Comparison of ENCODE assay signal across 1 cellular context in genomic region chr5:10353241-10354047, GRCh38.
TF ChIP-seq lines count a peak whose summit lies in the region.

TSS of gene MARCHF6 (plus strand) at chr5:10353695. CDS start at chr5:10353899, 204 bp downstream.

TF ChIP-seq in GM12878, 131 proteins besides CTCF, POLR2A, EP300 and RAD21 (continued from another document and continues in another):
- TF ChIP-seq CUX1 (IDR thresholded peaks at IDR 0.05; ENCODE audit: insufficient replicate concordance, low read depth, low read length): no peak
- TF ChIP-seq ZNF622 (IDR thresholded peaks at IDR 0.05): no peak
- TF ChIP-seq JUND (IDR thresholded peaks at IDR 0.05; ENCODE audit: low read depth, low read length): 0 out of 2 replicates have a peak, but pooled peaks have one; percentile 17
- no peak for TF ChIP-seq SIX5 (IDR thresholded peaks at IDR 0.05; ENCODE audit: low read depth, low read length, severe bottlenecking)
- peak; percentile 83; the same call in 1 of the 2 replicates for TF ChIP-seq CHD2 (IDR thresholded peaks at IDR 0.05; ENCODE audit: borderline replicate concordance, low read depth, low read length)
- TF ChIP-seq USF1 (IDR thresholded peaks at IDR 0.05; ENCODE audit: borderline replicate concordance, extremely low read length, insufficient read depth, low read depth, low read length): no peak
- no peak for TF ChIP-seq BCL11A (IDR thresholded peaks at IDR 0.05; ENCODE audit: low read depth, low read length)
- TF ChIP-seq USF2 (IDR thresholded peaks at IDR 0.05; ENCODE audit: borderline replicate concordance, low read depth, low read length): no peak
- TF ChIP-seq E2F4 (IDR thresholded peaks at IDR 0.05; ENCODE audit: low read depth, low read length): no peak
- TF ChIP-seq EGR1 (IDR thresholded peaks at IDR 0.05; ENCODE audit: borderline replicate concordance in 1 of 2, low read depth in 2 of 2, low read length in 2 of 2): peak in 1 of 2 experiments; percentile 26; a peak in 1 of 3 replicates
- peak; percentile 36; the same call in 1 of the 2 replicates for TF ChIP-seq TARDBP (IDR thresholded peaks at IDR 0.05; ENCODE audit: borderline replicate concordance)
- TF ChIP-seq RB1 (IDR thresholded peaks at IDR 0.05; ENCODE audit: borderline replicate concordance): 0 out of 2 replicates have a peak, but pooled peaks have one; percentile 47
- no peak for TF ChIP-seq TCF7 (IDR thresholded peaks at IDR 0.05; ENCODE audit: borderline replicate concordance)
- TF ChIP-seq RAD51 (IDR thresholded peaks at IDR 0.05): no peak
- peak; percentile 79; the same call in 1 of the 2 replicates for TF ChIP-seq TAF1 (IDR thresholded peaks at IDR 0.05; ENCODE audit: borderline replicate concordance, low read depth, low read length)
- peak; percentile 78 for TF ChIP-seq POU2F2 (IDR thresholded peaks at IDR 0.05; ENCODE audit: borderline replicate concordance, low read depth, low read length)
- no peak for TF ChIP-seq ATF2 (IDR thresholded peaks at IDR 0.05; ENCODE audit: low read length)
- TF ChIP-seq MYB (IDR thresholded peaks at IDR 0.05; ENCODE audit: borderline replicate concordance, low read depth, low read length): no peak
- TF ChIP-seq POLR2AphosphoS2 (IDR thresholded peaks at IDR 0.05; ENCODE audit: low read depth, low read length): peak; percentile 94
- TF ChIP-seq HDAC6 (IDR thresholded peaks at IDR 0.05; ENCODE audit: unreplicated experiment): no peak
- TF ChIP-seq ASH2L (IDR thresholded peaks at IDR 0.05; ENCODE audit: borderline replicate concordance, low read depth): no peak
- TF ChIP-seq STAT1 (conservative IDR thresholded peaks at IDR 0.05): no peak
- TF ChIP-seq SIN3A (IDR thresholded peaks at IDR 0.05; ENCODE audit: low read depth, low read length): no peak
- peak; percentile 91 for TF ChIP-seq POLR2AphosphoS5 (IDR thresholded peaks at IDR 0.05; ENCODE audit: low read length)
- TF ChIP-seq SREBF1 (IDR thresholded peaks at IDR 0.05; ENCODE audit: low read length): no peak
- TF ChIP-seq SMAD5 (IDR thresholded peaks at IDR 0.05; ENCODE audit: low read depth): peak; percentile 93
- TF ChIP-seq EZH2 (IDR thresholded peaks at IDR 0.05; ENCODE audit: borderline replicate concordance, control insufficient read depth, low read depth, low read length): no peak
- peak; percentile 70; the same call in 1 of the 2 replicates for TF ChIP-seq TCF3 (IDR thresholded peaks at IDR 0.05; ENCODE audit: borderline replicate concordance, insufficient read depth, low read depth, low read length)
- TF ChIP-seq BACH1 (IDR thresholded peaks at IDR 0.05; ENCODE audit: borderline replicate concordance): peak; percentile 96
- no peak for TF ChIP-seq BRCA1 (IDR thresholded peaks at IDR 0.05; ENCODE audit: low read depth, low read length)
- peak; percentile 54 for TF ChIP-seq DPF2 (IDR thresholded peaks at IDR 0.05)
- TF ChIP-seq REST (IDR thresholded peaks at IDR 0.05; ENCODE audit: low read depth, low read length): 0 out of 2 replicates have a peak, but pooled peaks have one; percentile 33
- TF ChIP-seq IRF4 (IDR thresholded peaks at IDR 0.05; ENCODE audit: low read depth, low read length): no peak
- TF ChIP-seq BHLHE40 (IDR thresholded peaks at IDR 0.05; ENCODE audit: borderline replicate concordance in 1 of 2, low read depth in 2 of 2, low read length in 1 of 2): peak; percentile 75 to 96; a peak in 3 of 4 replicates
- TF ChIP-seq JUNB (IDR thresholded peaks at IDR 0.05): no peak
- TF ChIP-seq PML (IDR thresholded peaks at IDR 0.05; ENCODE audit: low read length): peak; percentile 95
- no peak for TF ChIP-seq ZBTB4 (CRISPR knock-in tag; IDR thresholded peaks at IDR 0.05)
- peak; percentile 66; the same call in 1 of the 2 replicates for TF ChIP-seq ZNF217 (IDR thresholded peaks at IDR 0.05)
- TF ChIP-seq NFXL1 (IDR thresholded peaks at IDR 0.05; ENCODE audit: borderline replicate concordance): no peak
- TF ChIP-seq ATF7 (IDR thresholded peaks at IDR 0.05; ENCODE audit: low read depth): peak; percentile 9; the same call in 1 of the 2 replicates
- TF ChIP-seq BMI1 (IDR thresholded peaks at IDR 0.05; ENCODE audit: borderline replicate concordance): no peak
- peak; percentile 84 for TF ChIP-seq MXI1 (IDR thresholded peaks at IDR 0.05; ENCODE audit: low read depth, low read length)
